ENCODE assay signal across 9 cellular contexts in the genomic region with DNA sequence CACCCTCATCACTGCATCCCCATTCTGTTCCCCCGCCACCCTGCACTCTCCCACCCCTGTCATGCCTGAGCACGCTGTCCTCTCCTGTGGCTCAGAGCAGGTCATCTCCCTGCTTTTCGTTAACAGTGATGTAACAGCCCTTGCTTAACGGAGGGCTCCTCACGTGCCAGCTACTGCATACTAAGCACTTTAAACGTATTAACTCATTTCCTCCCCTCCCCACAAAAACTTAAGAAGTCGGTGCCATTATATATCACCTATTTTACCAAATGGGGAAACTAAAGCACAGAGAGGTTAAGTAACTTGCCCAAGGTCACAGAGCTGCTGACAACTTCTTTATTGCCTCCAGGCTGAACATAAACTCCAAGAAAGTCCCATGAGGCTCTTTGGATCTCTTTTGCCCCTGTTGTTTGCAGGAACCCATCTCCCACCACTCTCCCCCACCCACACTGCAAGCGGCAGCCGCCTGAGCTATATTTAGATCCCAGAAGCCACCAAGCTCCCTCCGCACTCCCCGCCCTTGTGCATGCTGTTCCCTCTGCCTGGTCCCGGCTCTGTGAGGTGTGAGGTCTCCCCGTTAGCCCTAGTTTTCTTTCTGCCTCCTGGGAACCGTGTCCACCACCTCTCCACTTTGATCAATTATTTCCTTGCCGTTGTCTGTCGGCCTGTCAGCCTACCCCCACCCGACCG. TPM values are rescaled to one million over a fixed set of nuclear protein-coding genes. Genes with fewer than 3 reads are reported as not detected.
A peak's percentile ranks its signal among the peaks of the same experiment; 100 is the strongest.
DNase-seq lines count a peak whose midpoint lies in the region; ATAC-seq and TF ChIP-seq lines count a peak whose summit lies in the region.
"Had no signal": no experiment of that assay in that cellular context is flagged by ENCODE, and none has a peak within 500 bp of the region (broad histone marks: within the 10 kb centered on the region; RNA-seq: fewer than 3 reads in every experiment).

No MANE protein-coding gene starts in this region.

- peak; percentile 0 for ATAC-seq in GM19324 (IDR thresholded peaks at IDR 0.05; ENCODE audit: low FRiP score, unreplicated experiment)
- no peak; the same call in 1 of the 2 replicates for ATAC-seq in PC-3
- peak; percentile 17 for ATAC-seq in central memory CD8-positive, alpha-beta T cell (replicated peaks; ENCODE audit: extremely low read depth, poor library complexity, severe bottlenecking)
- ATAC-seq in HG03095 (IDR thresholded peaks at IDR 0.05; ENCODE audit: unreplicated experiment): no peak

- peak overlapping the region; percentile 99 for H2AFZ ChIP-seq in PC-3 (ENCODE audit: low read length)

- POLR2A ChIA-PET in PC-3 (lab: Charles Lee; ENCODE audit: unreplicated experiment): no interaction called here

- BruUV-seq in PC-3 (replicated peaks; lab: Mats Ljungman, UMichigan): no TSS peak

- H3K27ac Mint-ChIP-seq in central memory CD8-positive, alpha-beta T cell (ENCODE audit: low read depth): peak overlapping the region; percentile 99

- peak overlapping the region; percentile 100 for H3K4me2 ChIP-seq in PC-3 (ENCODE audit: low read length)

- H3K9ac ChIP-seq in PC-3 (ENCODE audit: low read length): peak overlapping the region; percentile 37; the same call in 1 of the 2 replicates

- H3K27ac ChIP-seq in PC-3 (ENCODE audit: low read length): no peak overlapping the region

- H3K4me1 Mint-ChIP-seq in central memory CD8-positive, alpha-beta T cell: peaks cover 86% of the 10 kb centered on the region

- no peaks in the 10 kb centered on the region for H3K9me3 Mint-ChIP-seq in central memory CD8-positive, alpha-beta T cell

- no peaks in the 10 kb centered on the region for H3K27me3 Mint-ChIP-seq in central memory CD8-positive, alpha-beta T cell

- H3K4me3 ChIP-seq in PC-3 (ENCODE audit: low read length): peak overlapping the region; percentile 78

- peaks cover 18% of the 10 kb centered on the region for H3K4me1 ChIP-seq in PC-3 (ENCODE audit: insufficient read depth, low read length)

- no peaks in the 10 kb centered on the region; the same call in 1 of the 2 replicates for H3K36me3 ChIP-seq in PC-3 (ENCODE audit: low read depth, low read length)

- H3F3A ChIP-seq in PC-3 (ENCODE audit: low read length, unreplicated experiment): no peaks in the 10 kb centered on the region

- no peaks in the 10 kb centered on the region for H3K9me2 ChIP-seq in PC-3 (replicated peaks; ENCODE audit: low read length)

- H4K20me1 ChIP-seq in PC-3 (ENCODE audit: low read length): no peaks in the 10 kb centered on the region

- H3K36me3 Mint-ChIP-seq in central memory CD8-positive, alpha-beta T cell (ENCODE audit: insufficient read depth): peaks cover 32% of the 10 kb centered on the region

- H3K9me3 ChIP-seq in PC-3 (ENCODE audit: low read length): no peaks in the 10 kb centered on the region

- DNase-seq in PC-3 (no peak), myocyte (ENCODE audit: low read depth) (peak; percentile 62), NCI-H2196 (lab: John Stamatoyannopoulos, UW; ENCODE audit: unreplicated experiment) (no peak), COLO668 (lab: John Stamatoyannopoulos, UW; ENCODE audit: unreplicated experiment) (no peak), 8988T (no peak)
- DNase-seq in central memory CD8-positive, alpha-beta T cell (ENCODE audit: low spot score in 2 of 2): no peak

- CTCF ChIA-PET in PC-3 (lab: Charles Lee): interaction anchor here (0.8 kb wide), 1 partner anchor 61 kb away, joined by 3 read pairs; no protein-coding TSS in a partner anchor

- H3K79me2 ChIP-seq in PC-3 (ENCODE audit: low read length): peaks cover 37% of the 10 kb centered on the region

- peak overlapping the region; percentile 87 for H3K4me3 Mint-ChIP-seq in central memory CD8-positive, alpha-beta T cell

- no peaks in the 10 kb centered on the region for H3K27me3 ChIP-seq in PC-3 (ENCODE audit: low read length)

- no peak for TF ChIP-seq CTCF in PC-3 (conservative IDR thresholded peaks at IDR 0.05; ENCODE audit: low read depth, low read length)

- intact Hi-C loops in PC-3 (cut with micrococcal nuclease): loop anchor here (1.0 kb wide), 1 partner anchor 54 kb away; no protein-coding TSS in a partner anchor

RNA-seq across cellular contexts. Expression of gene CSK, which starts 0.8 kb away (rescaled TPM):
- total RNA-seq in PC-3 (2014; rRNA removed) (38.0 and 50.3 TPM in 2 replicates), myocyte (20.1 and 21.0 TPM in 2 replicates)
- 34.7 TPM for polyA plus RNA-seq in myocyte (2012)

RNA-seq across cellular contexts. Expression of gene LMAN1L, which starts 31.5 kb away (rescaled TPM):
- total RNA-seq in PC-3 (2014; rRNA removed) (not detected in 2 replicates), myocyte (not detected in 2 replicates)
- polyA plus RNA-seq in myocyte (2012): not detected
- total RNA-seq: subcutaneous adipose tissue had no signal

RNA-seq across cellular contexts. Expression of gene CYP1A2, which starts 32.5 kb away (rescaled TPM):
- total RNA-seq in PC-3 (2014; rRNA removed): not detected in 2 replicates
- not detected in 2 replicates for total RNA-seq in myocyte
- polyA plus RNA-seq in myocyte (2012): not detected
- total RNA-seq: subcutaneous adipose tissue had no signal

RNA-seq across cellular contexts. Expression of gene CPLX3, which starts 45.3 kb away (rescaled TPM):
- not detected in 2 replicates for total RNA-seq in PC-3 (2014; rRNA removed)
- total RNA-seq in myocyte: not detected in 2 replicates
- not detected for polyA plus RNA-seq in myocyte (2012)
- total RNA-seq: subcutaneous adipose tissue had no signal

RNA-seq across cellular contexts. Expression of gene CYP1A1, which starts 55.8 kb away (rescaled TPM):
- 2.3 and 2.5 TPM in 2 replicates for total RNA-seq in PC-3 (2014; rRNA removed)
- total RNA-seq in myocyte: not detected in 2 replicates
- not detected for polyA plus RNA-seq in myocyte (2012)

Comparison
In these comparisons a context has a peak if more than half of its experiments do, and no peak if none do; other contexts are left out.
1. ATAC-seq: peak in GM19324 (single experiment) and central memory CD8-positive, alpha-beta T cell (single experiment); none in PC-3 (single experiment) and HG03095 (single experiment).